In the genomic region with DNA sequence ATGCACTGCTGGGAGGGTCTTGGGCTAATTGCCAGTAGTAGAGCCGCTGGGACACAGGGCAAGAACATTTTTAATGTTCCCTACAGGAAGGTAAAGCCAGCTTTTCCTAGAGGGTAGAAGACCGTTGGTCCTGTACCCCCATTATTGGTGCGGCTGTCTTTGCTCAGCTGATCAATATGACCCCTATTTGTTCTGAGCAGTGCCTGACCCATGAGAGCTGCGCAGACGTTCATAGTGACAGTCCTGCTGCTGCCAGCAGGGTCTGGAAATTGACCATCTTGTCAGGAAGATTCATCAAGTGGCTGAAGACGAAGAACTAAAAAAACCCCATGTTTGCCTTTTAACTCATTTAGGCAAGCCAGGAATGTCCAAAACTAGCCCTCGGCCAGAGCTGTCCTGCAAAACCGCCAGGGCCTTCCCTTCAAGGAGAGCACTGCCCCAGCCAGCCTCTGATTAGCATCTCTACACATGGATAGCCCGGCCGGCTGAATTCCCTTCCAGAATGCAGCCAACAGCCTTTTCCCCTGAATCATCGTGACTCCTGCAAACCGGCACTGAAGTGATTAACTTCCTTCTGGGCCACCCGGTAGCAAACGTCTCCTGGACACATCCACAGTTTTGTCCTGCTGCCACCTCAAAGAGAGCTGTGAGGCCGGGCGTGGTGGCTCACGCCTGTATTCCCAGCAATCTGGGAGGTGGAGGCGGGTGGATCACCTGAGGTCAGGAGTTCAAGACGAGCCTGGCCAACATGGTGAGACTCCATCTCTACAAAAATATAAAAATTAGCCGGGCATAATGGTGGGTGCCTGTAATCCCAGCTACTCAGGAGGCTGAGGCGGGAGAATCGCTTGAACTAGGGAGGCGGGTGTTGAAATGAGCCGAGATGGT, we compare ENCODE assay signal across 11 cellular contexts. TPM values are rescaled to one million over a fixed set of nuclear protein-coding genes. Genes with fewer than 3 reads are reported as not detected.
DNase-seq lines count a peak whose midpoint lies in the region; ATAC-seq and TF ChIP-seq lines count a peak whose summit lies in the region.
"Had no signal": no experiment of that assay in that cellular context is flagged by ENCODE, and none has a peak within 500 bp of the region (broad histone marks: within the 10 kb centered on the region; RNA-seq: fewer than 3 reads in every experiment).

No MANE protein-coding gene starts in this region.

- no peak overlapping the region for H3K4me3 Mint-ChIP-seq in CD8-positive, alpha-beta T cell

- H3K4me1 ChIP-seq in SJSA1 (replicated peaks) (peaks cover 21% of the 10 kb centered on the region), osteoblast (ENCODE audit: insufficient read depth, low read length) (peaks cover 11% of the 10 kb centered on the region), heart right ventricle (peaks cover 2 to 32% (median 19%) of the 10 kb centered on the region in 9 donors)
- peaks cover 30% of the 10 kb centered on the region for H3K4me1 ChIP-seq in CD8-positive, alpha-beta T cell (ENCODE audit: insufficient read depth, low read length)

- 65 to 74% methylated on average over 24 of the region's 24 CpGs for WGBS in heart right ventricle, 2 donors

- peak overlapping the region; percentile 9 for H3K4me2 ChIP-seq in osteoblast (ENCODE audit: insufficient read depth, low read length)

- CTCF ChIA-PET in CD8-positive, alpha-beta T cell (lab: Charles Lee) = interaction anchor here (1.4 kb wide), 1 partner anchor 34 kb away, joined by 4 read pairs; no protein-coding TSS in a partner anchor

- no peak overlapping the region for H3K27ac Mint-ChIP-seq in CD8-positive, alpha-beta T cell

- POLR2A ChIA-PET in CD8-positive, alpha-beta T cell (lab: Charles Lee) = interaction anchor here (0.7 to 6.2 kb wide), 3 partner anchors 20 to 318 kb away, joined by 3 to 58 read pairs (median 3); a partner anchor contains a TSS

- H3K9me3 Mint-ChIP-seq in CD8-positive, alpha-beta T cell = no peaks in the 10 kb centered on the region

- no peak overlapping the region for H3K4me3 ChIP-seq in SJSA1
- H3K4me3 ChIP-seq in osteoblast (ENCODE audit: insufficient read depth, low read length) = no peak overlapping the region
- no peak overlapping the region for H3K4me3 ChIP-seq in heart right ventricle
- H3K4me3 ChIP-seq in CD8-positive, alpha-beta T cell (ENCODE audit: low read depth, low read length) = no peak overlapping the region
- H3K4me3 ChIP-seq: SJCRH30 had no signal

- no peaks in the 10 kb centered on the region for H4K20me1 ChIP-seq in osteoblast (ENCODE audit: insufficient read depth, low read length)

- H3K9me3 ChIP-seq in SJSA1 (replicated peaks) = no peaks in the 10 kb centered on the region; the same call in 1 of the 2 replicates
- H3K9me3 ChIP-seq in osteoblast (ENCODE audit: low read depth, low read length) = no peaks in the 10 kb centered on the region
- H3K9me3 ChIP-seq in heart right ventricle = peaks cover 0 to 6% (median 0%) of the 10 kb centered on the region in 11 donors
- H3K9me3 ChIP-seq in CD8-positive, alpha-beta T cell (ENCODE audit: low read length) = no peaks in the 10 kb centered on the region

- H3K27me3 Mint-ChIP-seq in CD8-positive, alpha-beta T cell (ENCODE audit: low read depth) = no peaks in the 10 kb centered on the region

- H3K27ac ChIP-seq in SJSA1 = peak overlapping the region; percentile 83
- H3K27ac ChIP-seq in osteoblast (ENCODE audit: low read depth, low read length) = peak overlapping the region; percentile 76
- peak overlapping the region in 4 of 10 donors; percentile 0 to 72 (median 42) for H3K27ac ChIP-seq in heart right ventricle
- H3K27ac ChIP-seq in CD8-positive, alpha-beta T cell (ENCODE audit: low read depth, low read length) = no peak overlapping the region
- H3K27ac ChIP-seq: SJCRH30 had no signal

- H3K36me3 ChIP-seq in SJSA1 (no peaks in the 10 kb centered on the region), osteoblast (ENCODE audit: insufficient read depth, low read length) (no peaks in the 10 kb centered on the region), heart right ventricle (no peaks in the 10 kb centered on the region)
- no peaks in the 10 kb centered on the region for H3K36me3 ChIP-seq in CD8-positive, alpha-beta T cell (ENCODE audit: insufficient read depth, low read length)
- H3K36me3 ChIP-seq: SJCRH30 had no signal

- DNase-seq in EH (ENCODE audit: low read depth) = peak; percentile 98
- DNase-seq in SJSA1 (ENCODE audit: low read depth in 1 of 2, low spot score in 2 of 2) = peak; percentile 87 to 94
- DNase-seq in fibroblast of gingiva (ENCODE audit: low read depth) = peak; percentile 81
- peak; percentile 96 for DNase-seq in osteoblast (ENCODE audit: insufficient read length, low spot score, missing footprints)
- DNase-seq in SHP77 treated with DMSO at 0.1 percent for 48 hours (lab: John Stamatoyannopoulos, UW) = no peak
- DNase-seq in stimulated activated CD4-positive, alpha-beta T cell treated with anti-CD3 and anti-CD28 coated beads, Interleukin-4, amount 100 ng/mL, for 24 hours = no peak
- DNase-seq in heart right ventricle = no peak
- no peak for DNase-seq in CD8-positive, alpha-beta T cell
- DNase-seq: activated gamma-delta T cell, MM.1S had no signal

- peak overlapping the region; percentile 65 for H2AFZ ChIP-seq in osteoblast (ENCODE audit: low read length)

- intact Hi-C loops in heart right ventricle (cut with DNase I) = loop anchor here in 2 of 10 donors (5.0 kb wide), 2 partner anchors 36 to 44 kb away; no protein-coding TSS in a partner anchor
- intact Hi-C loops in CD8-positive, alpha-beta T cell (cut with DNase I, micrococcal nuclease) = no loop called here

- H3K36me3 Mint-ChIP-seq in CD8-positive, alpha-beta T cell = no peaks in the 10 kb centered on the region

- H3K27me3 ChIP-seq in SJSA1 (replicated peaks) (no peaks in the 10 kb centered on the region), osteoblast (ENCODE audit: insufficient read depth, low read length) (no peaks in the 10 kb centered on the region), heart right ventricle (no peaks in the 10 kb centered on the region)
- no peaks in the 10 kb centered on the region for H3K27me3 ChIP-seq in CD8-positive, alpha-beta T cell (ENCODE audit: insufficient read depth, low read length)
- H3K27me3 ChIP-seq: SJCRH30 had no signal

- no peak for TF ChIP-seq CTCF in osteoblast (IDR thresholded peaks at IDR 0.05; ENCODE audit: extremely low read depth, low read depth, low read length)
- TF ChIP-seq CTCF in heart right ventricle (IDR thresholded peaks at IDR 0.05) = no peak
- no peak for TF ChIP-seq CTCF in CD8-positive, alpha-beta T cell (IDR thresholded peaks at IDR 0.05)

- H3K79me2 ChIP-seq in osteoblast (ENCODE audit: insufficient read depth, low read length) = no peaks in the 10 kb centered on the region

- ATAC-seq in heart right ventricle = no peak
- ATAC-seq in CD8-positive, alpha-beta T cell = no peak

- peaks cover 42% of the 10 kb centered on the region for H3K4me1 Mint-ChIP-seq in CD8-positive, alpha-beta T cell (ENCODE audit: low read depth)

RNA-seq across cellular contexts. Expression of a gene that starts 20.9 kb away (rescaled TPM):
- 3.5 and 4.6 TPM in 2 replicates for total RNA-seq in SJSA1 (2014; rRNA removed; shearing (Covaris generic))
- 18.0 and 20.6 TPM in 2 replicates for total RNA-seq in osteoblast
- total RNA-seq in heart right ventricle = 10 to 100 TPM; 11.1 to 33.5 (median 25.1) TPM
- polyA plus RNA-seq in heart right ventricle = 10 to 100 TPM in 1 of 2 donors, 1 to 10 TPM in 1; 6.7 to 13.0 TPM
- total RNA-seq in CD8-positive, alpha-beta T cell = 100 to 1,000 TPM; 359 to 378 TPM

Comparison
In these comparisons a context has a peak if more than half of its experiments do, and no peak if none do; other contexts are left out.
1. DNase-seq: peak in EH (single experiment), SJSA1 (2 of 2), fibroblast of gingiva (single experiment) and osteoblast (single experiment); none in SHP77 treated with DMSO at 0.1 percent for 48 hours (single experiment), stimulated activated CD4-positive, alpha-beta T cell treated with anti-CD3 and anti-CD28 coated beads, Interleukin-4, amount 100 ng/mL, for 24 hours (single experiment), heart right ventricle (0 of 2) and CD8-positive, alpha-beta T cell (0 of 7).
2. RNA of a gene that starts 20.9 kb away (total RNA-seq): 359 to 378 TPM in CD8-positive, alpha-beta T cell; 11.1 to 33.5 TPM in heart right ventricle, 18.0 to 20.6 TPM in osteoblast and 3.5 to 4.6 TPM in SJSA1; every median in the first group is over 10 times any median in the second.